In genomic region chr7:89123871-89124270, GRCh38 we compare ENCODE assay signal across 13 cellular contexts.
DNase-seq lines count a peak whose midpoint lies in the region; ATAC-seq lines count a peak whose summit lies in the region.
"Had no signal": no experiment of that assay in that cellular context is flagged by ENCODE, and none has a peak within 500 bp of the region (broad histone marks: within the 10 kb centered on the region; RNA-seq: fewer than 3 reads in every experiment).

No MANE protein-coding gene starts in this region.

- ATAC-seq in HG03196 (IDR thresholded peaks at IDR 0.05; ENCODE audit: unreplicated experiment): no peak

- DNase-seq in DMS53 treated with DMSO at 0.1 percent for 48 hours (lab: John Stamatoyannopoulos, UW; ENCODE audit: unreplicated experiment): peak; percentile 6
- DNase-seq in RKO (ENCODE audit: low spot score): peak; percentile 14
- DNase-seq in renal cortical epithelial cell (ENCODE audit: low read depth): peak; percentile 1
- no peak for DNase-seq in SIG-M5 (lab: John Stamatoyannopoulos, UW)
- DNase-seq in DMS 273 treated with DMSO at 0.1 percent for 48 hours (lab: John Stamatoyannopoulos, UW): no peak
- DNase-seq: C1 segment of cervical spinal cord; CD4-positive, alpha-beta memory T cell; COR-L47; DND-41; GM23248; H7; HCEC 1CT had no signal

Comparison
In these comparisons a context has a peak if more than half of its experiments do, and no peak if none do; other contexts are left out.
1. DNase-seq: peak in DMS53 treated with DMSO at 0.1 percent for 48 hours (single experiment), RKO (single experiment) and renal cortical epithelial cell (single experiment); none in SIG-M5 (single experiment) and DMS 273 treated with DMSO at 0.1 percent for 48 hours (single experiment).